Comparison of ENCODE assay signal across 1 cellular context in the genomic region with DNA sequence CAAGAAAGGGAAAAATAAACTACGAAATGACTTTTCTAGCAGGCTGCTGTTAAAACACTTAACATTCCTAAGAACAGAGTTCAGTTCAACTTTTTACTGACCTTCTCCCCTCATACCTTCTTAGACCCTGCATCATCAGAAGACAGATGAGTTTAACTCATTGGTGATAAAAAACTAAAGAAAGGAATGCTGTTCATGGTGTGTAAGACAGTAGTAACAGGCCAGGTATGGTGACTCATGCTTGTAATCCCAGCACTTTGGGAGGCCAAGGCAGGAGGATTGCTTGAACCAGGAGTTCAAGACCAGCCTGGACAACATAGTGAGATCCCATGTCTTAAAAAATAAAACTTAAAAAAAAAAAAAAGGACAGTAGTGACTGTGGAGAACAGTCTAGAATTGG.
A peak's percentile ranks its signal among the peaks of the same experiment; 100 is the strongest.
TF ChIP-seq lines count a peak whose summit lies in the region.

No MANE protein-coding gene starts in this region.

TF ChIP-seq in K562, 482 proteins besides CTCF, POLR2A, EP300 and RAD21:
- no peak for TF ChIP-seq MAX (CRISPR knock-in tag; IDR thresholded peaks at IDR 0.05)
- peak; percentile 45 for TF ChIP-seq ZNF121 (CRISPR knock-in tag; conservative IDR thresholded peaks at IDR 0.05)
- no peak for TF ChIP-seq MIER1 (IDR thresholded peaks at IDR 0.05; ENCODE audit: low read depth)
- TF ChIP-seq RFX7 (CRISPR knock-in tag; IDR thresholded peaks at IDR 0.05), result no peak
